2 cellular contexts compared by ENCODE assay signal in genomic region chr17:45322168-45322567, GRCh38.
TF ChIP-seq lines count a peak whose summit lies in the region.

No MANE protein-coding gene starts in this region.

TF ChIP-seq in SK-N-SH, 30 proteins besides CTCF, POLR2A, EP300 and RAD21 (continued from another document):
- TF ChIP-seq USF1 (IDR thresholded peaks at IDR 0.05; ENCODE audit: borderline replicate concordance, low read depth) (no peak), JUND (IDR thresholded peaks at IDR 0.05) (no peak), FOXM1 (IDR thresholded peaks at IDR 0.05; ENCODE audit: low read depth) (no peak), MXI1 (IDR thresholded peaks at IDR 0.05; ENCODE audit: low read depth, low read length) (no peak), RXRA (IDR thresholded peaks at IDR 0.05; ENCODE audit: borderline replicate concordance, low read depth) (no peak), FOXJ3 (CRISPR knock-in tag; IDR thresholded peaks at IDR 0.05) (no peak), EZH2phosphoT487 (IDR thresholded peaks at IDR 0.05; ENCODE audit: borderline replicate concordance, low read depth) (no peak), RFX5 (IDR thresholded peaks at IDR 0.05; ENCODE audit: low read length) (no peak)

TF ChIP-seq in SK-N-SH treated with all-trans-retinoic acid at 6 μM for 48 hours, 23 proteins besides CTCF, POLR2A, EP300 and RAD21 (continued from another document):
- TF ChIP-seq, protein P1, sequence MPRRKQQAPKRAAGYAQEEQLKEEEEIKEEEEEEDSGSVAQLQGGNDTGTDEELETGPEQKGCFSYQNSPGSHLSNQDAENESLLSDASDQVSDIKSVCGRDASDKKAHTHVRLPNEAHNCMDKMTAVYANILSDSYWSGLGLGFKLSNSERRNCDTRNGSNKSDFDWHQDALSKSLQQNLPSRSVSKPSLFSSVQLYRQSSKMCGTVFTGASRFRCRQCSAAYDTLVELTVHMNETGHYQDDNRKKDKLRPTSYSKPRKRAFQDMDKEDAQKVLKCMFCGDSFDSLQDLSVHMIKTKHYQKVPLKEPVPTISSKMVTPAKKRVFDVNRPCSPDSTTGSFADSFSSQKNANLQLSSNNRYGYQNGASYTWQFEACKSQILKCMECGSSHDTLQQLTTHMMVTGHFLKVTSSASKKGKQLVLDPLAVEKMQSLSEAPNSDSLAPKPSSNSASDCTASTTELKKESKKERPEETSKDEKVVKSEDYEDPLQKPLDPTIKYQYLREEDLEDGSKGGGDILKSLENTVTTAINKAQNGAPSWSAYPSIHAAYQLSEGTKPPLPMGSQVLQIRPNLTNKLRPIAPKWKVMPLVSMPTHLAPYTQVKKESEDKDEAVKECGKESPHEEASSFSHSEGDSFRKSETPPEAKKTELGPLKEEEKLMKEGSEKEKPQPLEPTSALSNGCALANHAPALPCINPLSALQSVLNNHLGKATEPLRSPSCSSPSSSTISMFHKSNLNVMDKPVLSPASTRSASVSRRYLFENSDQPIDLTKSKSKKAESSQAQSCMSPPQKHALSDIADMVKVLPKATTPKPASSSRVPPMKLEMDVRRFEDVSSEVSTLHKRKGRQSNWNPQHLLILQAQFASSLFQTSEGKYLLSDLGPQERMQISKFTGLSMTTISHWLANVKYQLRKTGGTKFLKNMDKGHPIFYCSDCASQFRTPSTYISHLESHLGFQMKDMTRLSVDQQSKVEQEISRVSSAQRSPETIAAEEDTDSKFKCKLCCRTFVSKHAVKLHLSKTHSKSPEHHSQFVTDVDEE (CRISPR knock-in tag; IDR thresholded peaks at IDR 0.05) = no peak
